Comparison of ENCODE assay signal across 24 cellular contexts in genomic region chr6:168789699-168790098, GRCh38.
"Had no signal": no experiment of that assay in that cellular context is flagged by ENCODE, and none has a peak within 500 bp of the region (broad histone marks: within the 10 kb centered on the region; RNA-seq: fewer than 3 reads in every experiment).

No MANE protein-coding gene starts in this region.

- H3K27ac ChIP-seq: Peyer's patch, SJCRH30, SK-N-MC had no signal

- DNase-seq: IMR-90, Karpas-422, KG1, MG63, NCI-H1092, NCI-H1105 treated with DMSO at 0.1 percent for 48 hours, NCI-H1417 treated with DMSO at 0.1 percent for 48 hours, NCI-H146, NCI-H1694 treated with DMSO at 0.1 percent for 48 hours, NCI-H1930, NCI-H2081, NCI-H2107, NCI-H345, NCI-H446 treated with DMSO at 0.1 percent for 48 hours, NCI-H510A treated with DMSO at 0.1 percent for 48 hours, NCI-H69, NCI-H774, Peyer's patch, SHP77 treated with DMSO at 0.1 percent for 48 hours, SJCRH30, T-helper 1 cell had no signal

- ATAC-seq: HepG2, Right ventricle myocardium inferior had no signal

- H3K4me3 ChIP-seq: MG63, Peyer's patch, SJCRH30, SK-N-MC had no signal

- H3K4me1 ChIP-seq: Peyer's patch, SJCRH30 had no signal

- H3K36me3 ChIP-seq: MG63, Peyer's patch, SJCRH30 had no signal

- H3K27me3 ChIP-seq: MG63, Peyer's patch had no signal

- H3K9me3 ChIP-seq: MG63, Peyer's patch, SJCRH30 had no signal
